In the genomic region with DNA sequence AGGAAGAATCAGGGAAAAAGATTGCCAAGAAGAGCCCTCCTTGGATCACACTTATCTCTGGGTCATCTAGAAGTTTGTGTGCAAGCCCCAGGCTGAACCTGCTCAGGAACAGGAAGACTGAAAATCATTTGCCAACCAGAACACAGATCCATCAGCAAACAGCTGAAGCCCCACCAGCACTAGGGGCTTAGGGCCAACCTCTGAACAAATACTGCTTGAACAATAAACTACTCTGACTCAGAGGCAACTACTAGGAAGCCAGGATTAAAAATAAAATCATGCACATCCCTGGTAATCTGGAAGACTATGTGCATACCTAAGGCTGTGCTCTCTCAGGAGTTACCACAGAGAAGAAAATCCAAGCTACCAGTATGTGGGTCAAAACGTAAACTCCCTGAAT, we compare ENCODE assay signal across 21 cellular contexts. TPM values are rescaled to one million over a fixed set of nuclear protein-coding genes. Genes with fewer than 3 reads are reported as not detected.
DNase-seq lines count a peak whose midpoint lies in the region; ATAC-seq and TF ChIP-seq lines count a peak whose summit lies in the region.
"Had no signal": no experiment of that assay in that cellular context is flagged by ENCODE, and none has a peak within 500 bp of the region (broad histone marks: within the 10 kb centered on the region; RNA-seq: fewer than 3 reads in every experiment).

No MANE protein-coding gene starts in this region.

- peak overlapping the region in 3 of 5 experiments; percentile 7 to 46 (median 25) for H3K27ac Mint-ChIP-seq in brain
- H3K27ac Mint-ChIP-seq: B cell; CD4-positive, CD25-positive, alpha-beta regulatory T cell had no signal

- H3K27me3 Mint-ChIP-seq in brain, result no peaks in the 10 kb centered on the region

- peaks cover 21% of the 10 kb centered on the region for H3K36me3 Mint-ChIP-seq in brain
- H3K36me3 Mint-ChIP-seq: CD4-positive, CD25-positive, alpha-beta regulatory T cell had no signal

- H3K9me3 ChIP-seq in mucosa of descending colon (no peaks in the 10 kb centered on the region), WERI-Rb-1 (ENCODE audit: severe bottlenecking) (no peaks in the 10 kb centered on the region)
- H3K9me3 ChIP-seq: Caco-2 had no signal

- H3K4me3 ChIP-seq in mucosa of descending colon, result no peak overlapping the region
- no peak overlapping the region for H3K4me3 ChIP-seq in WERI-Rb-1 (ENCODE audit: low read depth, low read length)

- peaks cover 3% of the 10 kb centered on the region for H3K4me1 ChIP-seq in mucosa of descending colon (ENCODE audit: low read depth)
- H3K4me1 ChIP-seq: Caco-2 had no signal

- no peak for TF ChIP-seq CTCF in brain (conservative IDR thresholded peaks at IDR 0.05)
- no peak for TF ChIP-seq CTCF in mucosa of descending colon (IDR thresholded peaks at IDR 0.05)
- TF ChIP-seq CTCF in WERI-Rb-1 (IDR thresholded peaks at IDR 0.05; ENCODE audit: low read depth, low read length), result no peak

- no peak overlapping the region for H3K27ac ChIP-seq in WERI-Rb-1
- H3K27ac ChIP-seq: 22Rv1 had no signal

- peak; percentile 68 for ATAC-seq in mucosa of descending colon

- no peaks in the 10 kb centered on the region for H3K9me3 Mint-ChIP-seq in brain
- H3K9me3 Mint-ChIP-seq: H9 had no signal

- H3K4me3 Mint-ChIP-seq in brain, result peak overlapping the region in 1 of 5 experiments; percentile 10
- H3K4me3 Mint-ChIP-seq: B cell; CD4-positive, CD25-positive, alpha-beta regulatory T cell; H9 had no signal

- DNase-seq in NCI-H82 (lab: John Stamatoyannopoulos, UW), result peak; percentile 46
- DNase-seq in NCI-H82 treated with DMSO at 0.1 percent for 48 hours (lab: John Stamatoyannopoulos, UW; ENCODE audit: unreplicated experiment), result no peak
- peak in 1 of 3 donors; percentile 27 for DNase-seq in mucosa of descending colon
- no peak for DNase-seq in stimulated activated CD8-positive, alpha-beta memory T cell treated with anti-CD3 and anti-CD28 coated beads, Interleukin-4, amount 100 ng/mL, for 48 hours
- no peak for DNase-seq in activated T-cell treated with anti-CD3 and anti-CD28 coated beads, Interleukin-2, amount 50 U/mL, for 48 hours
- DNase-seq in WERI-Rb-1, result no peak
- no peak for DNase-seq in NCI-H2227 treated with DMSO at 0.1 percent for 48 hours (lab: John Stamatoyannopoulos, UW)
- DNase-seq: Caco-2; CD4-positive, CD25-positive, alpha-beta regulatory T cell; H9; IMR-90; NCI-H1048; NCI-H2081; NCI-H748 treated with DMSO at 0.1 percent for 48 hours; RPMI8226 had no signal

- intact Hi-C loops in mucosa of descending colon (cut with DNase I, micrococcal nuclease), result no loop called here

- no peaks in the 10 kb centered on the region for H3K27me3 ChIP-seq in WERI-Rb-1 (ENCODE audit: insufficient read depth, low read depth, severe bottlenecking)

- H3K36me3 ChIP-seq in mucosa of descending colon (ENCODE audit: low read depth) (no peaks in the 10 kb centered on the region), WERI-Rb-1 (no peaks in the 10 kb centered on the region; the same call in none of the 2 replicates)

- H3K4me1 Mint-ChIP-seq in brain, result peaks cover 9% of the 10 kb centered on the region
- H3K4me1 Mint-ChIP-seq: CD4-positive, CD25-positive, alpha-beta regulatory T cell had no signal

RNA-seq across cellular contexts. Expression of a gene that starts 15.8 kb away (rescaled TPM):
- 9.8 TPM for polyA plus RNA-seq in brain (ENCODE audit: insufficient read depth, low read depth, low replicate concordance)
- total RNA-seq in mucosa of descending colon, result 10 to 100 TPM in 2 of 3 donors, 1 to 10 TPM in 1; 7.9 to 19.4 (median 18.9) TPM
- total RNA-seq: Caco-2, IMR-90, MCF 10A, NCI-H460 had no signal
- polyA plus RNA-seq: AG04450, IMR-90 had no signal
